Comparison of ENCODE assay signal across 12 cellular contexts in genomic region chr4:139922625-139923024, GRCh38.
A peak's percentile ranks its signal among the peaks of the same experiment; 100 is the strongest.
DNase-seq lines count a peak whose midpoint lies in the region; ATAC-seq and TF ChIP-seq lines count a peak whose summit lies in the region.
"Had no signal": no experiment of that assay in that cellular context is flagged by ENCODE, and none has a peak within 500 bp of the region (broad histone marks: within the 10 kb centered on the region; RNA-seq: fewer than 3 reads in every experiment).

No MANE protein-coding gene starts in this region.

- H3K27me3 ChIP-seq in neural progenitor cell (no peaks in the 10 kb centered on the region), SJCRH30 (no peaks in the 10 kb centered on the region)
- H3K27me3 ChIP-seq: neutrophil, thyroid gland had no signal

- H3K4me1 ChIP-seq in neural progenitor cell, result peaks cover 42% of the 10 kb centered on the region
- H3K4me1 ChIP-seq in SJCRH30, result peaks cover 16% of the 10 kb centered on the region

- H3K9ac ChIP-seq in neural progenitor cell, result no peak overlapping the region

- H3F3A ChIP-seq in neural progenitor cell (ENCODE audit: low read depth), result no peaks in the 10 kb centered on the region

- H3K36me3 Mint-ChIP-seq in neural progenitor cell (no peaks in the 10 kb centered on the region), Calu3 (ENCODE audit: insufficient read depth, unreplicated experiment) (no peaks in the 10 kb centered on the region)

- H3K27ac ChIP-seq in neural progenitor cell (no peak overlapping the region), SJCRH30 (no peak overlapping the region)
- H3K27ac ChIP-seq: neutrophil had no signal

- H3K4me2 ChIP-seq in neural progenitor cell, result peak overlapping the region; percentile 56

- ATAC-seq in GM19035 (IDR thresholded peaks at IDR 0.05; ENCODE audit: unreplicated experiment), result no peak

- peak; percentile 52 for DNase-seq in EH (ENCODE audit: low read depth)
- DNase-seq in NCI-H1694 treated with DMSO at 0.1 percent for 48 hours (lab: John Stamatoyannopoulos, UW), result peak; percentile 84
- DNase-seq in dermis blood vessel endothelial cell, result peak; percentile 71
- no peak for DNase-seq in neural progenitor cell (ENCODE audit: low spot score)
- no peak for DNase-seq in Calu3
- DNase-seq in activated T-cell treated with anti-CD3 and anti-CD28 coated beads, Interleukin-2, amount 50 U/mL, for 1 hour, result no peak
- DNase-seq in SJCRH30, result no peak
- DNase-seq: activated B cell treated with CpG ODN at 0.5 μM for 24 hours, activated gamma-delta T cell had no signal

- H3K9me3 Mint-ChIP-seq in neural progenitor cell, result no peaks in the 10 kb centered on the region
- H3K9me3 Mint-ChIP-seq in Calu3 (ENCODE audit: low read depth, unreplicated experiment), result no peaks in the 10 kb centered on the region
- H3K9me3 Mint-ChIP-seq: activated B cell treated with CpG ODN at 0.5 μM for 24 hours had no signal

- H4K20me1 ChIP-seq in neural progenitor cell (ENCODE audit: low read depth), result peaks cover 27% of the 10 kb centered on the region

- intact Hi-C loops in Calu3 (cut with micrococcal nuclease; ENCODE audit: unreplicated experiment), result no loop called here

- H3K27me3 Mint-ChIP-seq in neural progenitor cell (ENCODE audit: insufficient read depth, low read depth) (peaks cover 3% of the 10 kb centered on the region), Calu3 (ENCODE audit: unreplicated experiment) (no peaks in the 10 kb centered on the region)

- no peak overlapping the region for H2AFZ ChIP-seq in neural progenitor cell (replicated peaks)

- H3K27ac Mint-ChIP-seq in neural progenitor cell, result no peak overlapping the region
- H3K27ac Mint-ChIP-seq in Calu3 (ENCODE audit: unreplicated experiment), result no peak overlapping the region
- H3K27ac Mint-ChIP-seq: activated B cell treated with CpG ODN at 0.5 μM for 24 hours had no signal

- no peaks in the 10 kb centered on the region for H3K79me2 ChIP-seq in neural progenitor cell (ENCODE audit: low read depth)

- H3K4me3 Mint-ChIP-seq in neural progenitor cell, result no peak overlapping the region
- H3K4me3 Mint-ChIP-seq in Calu3 (ENCODE audit: low read depth, unreplicated experiment), result no peak overlapping the region
- H3K4me3 Mint-ChIP-seq: activated B cell treated with CpG ODN at 0.5 μM for 24 hours had no signal

- TF ChIP-seq CTCF in neural progenitor cell (IDR thresholded peaks at IDR 0.05) (no peak), Calu3 (IDR thresholded peaks at IDR 0.05; ENCODE audit: unreplicated experiment) (no peak)

- CTCF ChIA-PET in Calu3 (lab: Charles Lee), result no interaction called here

- no TSS peak for BruUV-seq in Calu3 (replicated peaks; lab: Mats Ljungman, UMichigan)

- H3K9me3 ChIP-seq in neural progenitor cell (ENCODE audit: low read depth) (no peaks in the 10 kb centered on the region), SJCRH30 (replicated peaks) (no peaks in the 10 kb centered on the region)
- H3K9me3 ChIP-seq: neutrophil, thyroid gland had no signal

- H3K4me1 Mint-ChIP-seq in neural progenitor cell, result peaks cover 43% of the 10 kb centered on the region
- peaks cover 34% of the 10 kb centered on the region for H3K4me1 Mint-ChIP-seq in Calu3 (ENCODE audit: low read depth, unreplicated experiment)
- H3K4me1 Mint-ChIP-seq: activated B cell treated with CpG ODN at 0.5 μM for 24 hours had no signal

- no peaks in the 10 kb centered on the region for H3K36me3 ChIP-seq in neural progenitor cell
- H3K36me3 ChIP-seq in SJCRH30, result no peaks in the 10 kb centered on the region
- H3K36me3 ChIP-seq: neutrophil, thyroid gland had no signal

- H3K4me3 ChIP-seq in neural progenitor cell, result no peak overlapping the region
- no peak overlapping the region for H3K4me3 ChIP-seq in SJCRH30
- H3K4me3 ChIP-seq: thyroid gland had no signal

Comparison
In these comparisons a context has a peak if more than half of its experiments do, and no peak if none do; other contexts are left out.
1. DNase-seq: peak in EH (single experiment), NCI-H1694 treated with DMSO at 0.1 percent for 48 hours (single experiment) and dermis blood vessel endothelial cell (single experiment); none in neural progenitor cell (single experiment), Calu3 (single experiment), activated T-cell treated with anti-CD3 and anti-CD28 coated beads, Interleukin-2, amount 50 U/mL, for 1 hour (single experiment) and SJCRH30 (0 of 2).